Comparison of ENCODE assay signal across 1 cellular context in genomic region chr12:46065412-46066166, GRCh38.
TF ChIP-seq lines count a peak whose summit lies in the region.

No MANE protein-coding gene starts in this region.

TF ChIP-seq in GM12878, 131 proteins besides CTCF, POLR2A, EP300 and RAD21 (continued from another document and continues in another):
- TF ChIP-seq CUX1 (IDR thresholded peaks at IDR 0.05; ENCODE audit: insufficient replicate concordance, low read depth, low read length) (no peak), SUPT20H (IDR thresholded peaks at IDR 0.05; ENCODE audit: borderline replicate concordance, control insufficient read depth, low read depth, low read length) (no peak), CREB1 (IDR thresholded peaks at IDR 0.05; ENCODE audit: low read depth) (peak; percentile 36; the same call in 1 of the 2 replicates), MEF2A (IDR thresholded peaks at IDR 0.05; ENCODE audit: insufficient read depth, low read depth, low read length) (0 out of 2 replicates have a peak, but pooled peaks have one; percentile 8), ZNF274 (IDR thresholded peaks at IDR 0.05; ENCODE audit: insufficient read depth, insufficient read length) (no peak), TCF3 (IDR thresholded peaks at IDR 0.05; ENCODE audit: borderline replicate concordance, insufficient read depth, low read depth, low read length) (peak; percentile 82; the same call in 1 of the 2 replicates), ZNF217 (IDR thresholded peaks at IDR 0.05) (no peak), CBFB (IDR thresholded peaks at IDR 0.05; ENCODE audit: low read depth) (no peak), ZBTB33 (IDR thresholded peaks at IDR 0.05) (no peak), ZZZ3 (IDR thresholded peaks at IDR 0.05; ENCODE audit: control insufficient read depth, insufficient read length, low read depth) (no peak), YBX1 (IDR thresholded peaks at IDR 0.05) (no peak), SREBF1 (IDR thresholded peaks at IDR 0.05; ENCODE audit: low read length) (no peak), ZBED1 (IDR thresholded peaks at IDR 0.05; ENCODE audit: borderline replicate concordance) (peak; percentile 72; the same call in 1 of the 2 replicates), RUNX3 (IDR thresholded peaks at IDR 0.05; ENCODE audit: low read length) (peak; percentile 77), CHD1 (IDR thresholded peaks at IDR 0.05; ENCODE audit: low read depth, low read length) (no peak), SUZ12 (IDR thresholded peaks at IDR 0.05; ENCODE audit: unreplicated experiment) (no peak), RCOR1 (conservative IDR thresholded peaks at IDR 0.05; ENCODE audit: low read depth, low read length) (no peak), STAT1 (conservative IDR thresholded peaks at IDR 0.05) (no peak), NKRF (conservative IDR thresholded peaks at IDR 0.05) (no peak), PML (IDR thresholded peaks at IDR 0.05; ENCODE audit: low read length) (no peak), NFXL1 (IDR thresholded peaks at IDR 0.05; ENCODE audit: borderline replicate concordance) (no peak), ZNF207 (IDR thresholded peaks at IDR 0.05; ENCODE audit: borderline replicate concordance) (no peak), RAD51 (IDR thresholded peaks at IDR 0.05) (no peak), FOXM1 (IDR thresholded peaks at IDR 0.05; ENCODE audit: low read depth, low read length) (peak; percentile 20; the same call in 1 of the 2 replicates), MTA2 (IDR thresholded peaks at IDR 0.05; ENCODE audit: low read depth) (peak; percentile 67), IKZF2 (IDR thresholded peaks at IDR 0.05) (peak; percentile 95 to 97), MYC (IDR thresholded peaks at IDR 0.05; ENCODE audit: insufficient read depth, insufficient read length, insufficient replicate concordance, low read length, severe bottlenecking) (no peak), HCFC1 (IDR thresholded peaks at IDR 0.05; ENCODE audit: low read length) (no peak), RBBP5 (conservative IDR thresholded peaks at IDR 0.05) (no peak), PAX8 (IDR thresholded peaks at IDR 0.05) (no peak), RB1 (IDR thresholded peaks at IDR 0.05; ENCODE audit: borderline replicate concordance) (no peak), KLF5 (IDR thresholded peaks at IDR 0.05; ENCODE audit: partially characterized antibody) (no peak), NR2C2 (IDR thresholded peaks at IDR 0.05; ENCODE audit: borderline replicate concordance, control insufficient read depth, insufficient read length, low read depth) (no peak), TCF7 (IDR thresholded peaks at IDR 0.05; ENCODE audit: borderline replicate concordance) (no peak)
- TF ChIP-seq, protein P1, sequence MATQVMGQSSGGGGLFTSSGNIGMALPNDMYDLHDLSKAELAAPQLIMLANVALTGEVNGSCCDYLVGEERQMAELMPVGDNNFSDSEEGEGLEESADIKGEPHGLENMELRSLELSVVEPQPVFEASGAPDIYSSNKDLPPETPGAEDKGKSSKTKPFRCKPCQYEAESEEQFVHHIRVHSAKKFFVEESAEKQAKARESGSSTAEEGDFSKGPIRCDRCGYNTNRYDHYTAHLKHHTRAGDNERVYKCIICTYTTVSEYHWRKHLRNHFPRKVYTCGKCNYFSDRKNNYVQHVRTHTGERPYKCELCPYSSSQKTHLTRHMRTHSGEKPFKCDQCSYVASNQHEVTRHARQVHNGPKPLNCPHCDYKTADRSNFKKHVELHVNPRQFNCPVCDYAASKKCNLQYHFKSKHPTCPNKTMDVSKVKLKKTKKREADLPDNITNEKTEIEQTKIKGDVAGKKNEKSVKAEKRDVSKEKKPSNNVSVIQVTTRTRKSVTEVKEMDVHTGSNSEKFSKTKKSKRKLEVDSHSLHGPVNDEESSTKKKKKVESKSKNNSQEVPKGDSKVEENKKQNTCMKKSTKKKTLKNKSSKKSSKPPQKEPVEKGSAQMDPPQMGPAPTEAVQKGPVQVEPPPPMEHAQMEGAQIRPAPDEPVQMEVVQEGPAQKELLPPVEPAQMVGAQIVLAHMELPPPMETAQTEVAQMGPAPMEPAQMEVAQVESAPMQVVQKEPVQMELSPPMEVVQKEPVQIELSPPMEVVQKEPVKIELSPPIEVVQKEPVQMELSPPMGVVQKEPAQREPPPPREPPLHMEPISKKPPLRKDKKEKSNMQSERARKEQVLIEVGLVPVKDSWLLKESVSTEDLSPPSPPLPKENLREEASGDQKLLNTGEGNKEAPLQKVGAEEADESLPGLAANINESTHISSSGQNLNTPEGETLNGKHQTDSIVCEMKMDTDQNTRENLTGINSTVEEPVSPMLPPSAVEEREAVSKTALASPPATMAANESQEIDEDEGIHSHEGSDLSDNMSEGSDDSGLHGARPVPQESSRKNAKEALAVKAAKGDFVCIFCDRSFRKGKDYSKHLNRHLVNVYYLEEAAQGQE (IDR thresholded peaks at IDR 0.05; ENCODE audit: low read depth, low read length): no peak
- TF ChIP-seq, protein P2, sequence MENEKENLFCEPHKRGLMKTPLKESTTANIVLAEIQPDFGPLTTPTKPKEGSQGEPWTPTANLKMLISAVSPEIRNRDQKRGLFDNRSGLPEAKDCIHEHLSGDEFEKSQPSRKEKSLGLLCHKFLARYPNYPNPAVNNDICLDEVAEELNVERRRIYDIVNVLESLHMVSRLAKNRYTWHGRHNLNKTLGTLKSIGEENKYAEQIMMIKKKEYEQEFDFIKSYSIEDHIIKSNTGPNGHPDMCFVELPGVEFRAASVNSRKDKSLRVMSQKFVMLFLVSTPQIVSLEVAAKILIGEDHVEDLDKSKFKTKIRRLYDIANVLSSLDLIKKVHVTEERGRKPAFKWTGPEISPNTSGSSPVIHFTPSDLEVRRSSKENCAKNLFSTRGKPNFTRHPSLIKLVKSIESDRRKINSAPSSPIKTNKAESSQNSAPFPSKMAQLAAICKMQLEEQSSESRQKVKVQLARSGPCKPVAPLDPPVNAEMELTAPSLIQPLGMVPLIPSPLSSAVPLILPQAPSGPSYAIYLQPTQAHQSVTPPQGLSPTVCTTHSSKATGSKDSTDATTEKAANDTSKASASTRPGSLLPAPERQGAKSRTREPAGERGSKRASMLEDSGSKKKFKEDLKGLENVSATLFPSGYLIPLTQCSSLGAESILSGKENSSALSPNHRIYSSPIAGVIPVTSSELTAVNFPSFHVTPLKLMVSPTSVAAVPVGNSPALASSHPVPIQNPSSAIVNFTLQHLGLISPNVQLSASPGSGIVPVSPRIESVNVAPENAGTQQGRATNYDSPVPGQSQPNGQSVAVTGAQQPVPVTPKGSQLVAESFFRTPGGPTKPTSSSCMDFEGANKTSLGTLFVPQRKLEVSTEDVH (IDR thresholded peaks at IDR 0.05; ENCODE audit: low read depth, partially characterized antibody): no peak
- TF ChIP-seq, protein P3, sequence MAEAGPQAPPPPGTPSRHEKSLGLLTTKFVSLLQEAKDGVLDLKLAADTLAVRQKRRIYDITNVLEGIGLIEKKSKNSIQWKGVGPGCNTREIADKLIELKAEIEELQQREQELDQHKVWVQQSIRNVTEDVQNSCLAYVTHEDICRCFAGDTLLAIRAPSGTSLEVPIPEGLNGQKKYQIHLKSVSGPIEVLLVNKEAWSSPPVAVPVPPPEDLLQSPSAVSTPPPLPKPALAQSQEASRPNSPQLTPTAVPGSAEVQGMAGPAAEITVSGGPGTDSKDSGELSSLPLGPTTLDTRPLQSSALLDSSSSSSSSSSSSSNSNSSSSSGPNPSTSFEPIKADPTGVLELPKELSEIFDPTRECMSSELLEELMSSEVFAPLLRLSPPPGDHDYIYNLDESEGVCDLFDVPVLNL (IDR thresholded peaks at IDR 0.05; ENCODE audit: low read depth, low read length): no peak
- TF ChIP-seq, protein P4, sequence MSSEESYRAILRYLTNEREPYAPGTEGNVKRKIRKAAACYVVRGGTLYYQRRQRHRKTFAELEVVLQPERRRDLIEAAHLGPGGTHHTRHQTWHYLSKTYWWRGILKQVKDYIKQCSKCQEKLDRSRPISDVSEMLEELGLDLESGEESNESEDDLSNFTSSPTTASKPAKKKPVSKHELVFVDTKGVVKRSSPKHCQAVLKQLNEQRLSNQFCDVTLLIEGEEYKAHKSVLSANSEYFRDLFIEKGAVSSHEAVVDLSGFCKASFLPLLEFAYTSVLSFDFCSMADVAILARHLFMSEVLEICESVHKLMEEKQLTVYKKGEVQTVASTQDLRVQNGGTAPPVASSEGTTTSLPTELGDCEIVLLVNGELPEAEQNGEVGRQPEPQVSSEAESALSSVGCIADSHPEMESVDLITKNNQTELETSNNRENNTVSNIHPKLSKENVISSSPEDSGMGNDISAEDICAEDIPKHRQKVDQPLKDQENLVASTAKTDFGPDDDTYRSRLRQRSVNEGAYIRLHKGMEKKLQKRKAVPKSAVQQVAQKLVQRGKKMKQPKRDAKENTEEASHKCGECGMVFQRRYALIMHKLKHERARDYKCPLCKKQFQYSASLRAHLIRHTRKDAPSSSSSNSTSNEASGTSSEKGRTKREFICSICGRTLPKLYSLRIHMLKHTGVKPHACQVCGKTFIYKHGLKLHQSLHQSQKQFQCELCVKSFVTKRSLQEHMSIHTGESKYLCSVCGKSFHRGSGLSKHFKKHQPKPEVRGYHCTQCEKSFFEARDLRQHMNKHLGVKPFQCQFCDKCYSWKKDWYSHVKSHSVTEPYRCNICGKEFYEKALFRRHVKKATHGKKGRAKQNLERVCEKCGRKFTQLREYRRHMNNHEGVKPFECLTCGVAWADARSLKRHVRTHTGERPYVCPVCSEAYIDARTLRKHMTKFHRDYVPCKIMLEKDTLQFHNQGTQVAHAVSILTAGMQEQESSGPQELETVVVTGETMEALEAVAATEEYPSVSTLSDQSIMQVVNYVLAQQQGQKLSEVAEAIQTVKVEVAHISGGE (CRISPR knock-in tag; IDR thresholded peaks at IDR 0.05): no peak
- TF ChIP-seq, protein P5, sequence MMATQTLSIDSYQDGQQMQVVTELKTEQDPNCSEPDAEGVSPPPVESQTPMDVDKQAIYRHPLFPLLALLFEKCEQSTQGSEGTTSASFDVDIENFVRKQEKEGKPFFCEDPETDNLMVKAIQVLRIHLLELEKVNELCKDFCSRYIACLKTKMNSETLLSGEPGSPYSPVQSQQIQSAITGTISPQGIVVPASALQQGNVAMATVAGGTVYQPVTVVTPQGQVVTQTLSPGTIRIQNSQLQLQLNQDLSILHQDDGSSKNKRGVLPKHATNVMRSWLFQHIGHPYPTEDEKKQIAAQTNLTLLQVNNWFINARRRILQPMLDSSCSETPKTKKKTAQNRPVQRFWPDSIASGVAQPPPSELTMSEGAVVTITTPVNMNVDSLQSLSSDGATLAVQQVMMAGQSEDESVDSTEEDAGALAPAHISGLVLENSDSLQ (IDR thresholded peaks at IDR 0.05): peak; percentile 42
- TF ChIP-seq, protein P6, sequence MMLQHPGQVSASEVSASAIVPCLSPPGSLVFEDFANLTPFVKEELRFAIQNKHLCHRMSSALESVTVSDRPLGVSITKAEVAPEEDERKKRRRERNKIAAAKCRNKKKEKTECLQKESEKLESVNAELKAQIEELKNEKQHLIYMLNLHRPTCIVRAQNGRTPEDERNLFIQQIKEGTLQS (IDR thresholded peaks at IDR 0.05; ENCODE audit: borderline replicate concordance, extremely low read depth, low read depth, low read length): no peak
